In the genomic region with DNA sequence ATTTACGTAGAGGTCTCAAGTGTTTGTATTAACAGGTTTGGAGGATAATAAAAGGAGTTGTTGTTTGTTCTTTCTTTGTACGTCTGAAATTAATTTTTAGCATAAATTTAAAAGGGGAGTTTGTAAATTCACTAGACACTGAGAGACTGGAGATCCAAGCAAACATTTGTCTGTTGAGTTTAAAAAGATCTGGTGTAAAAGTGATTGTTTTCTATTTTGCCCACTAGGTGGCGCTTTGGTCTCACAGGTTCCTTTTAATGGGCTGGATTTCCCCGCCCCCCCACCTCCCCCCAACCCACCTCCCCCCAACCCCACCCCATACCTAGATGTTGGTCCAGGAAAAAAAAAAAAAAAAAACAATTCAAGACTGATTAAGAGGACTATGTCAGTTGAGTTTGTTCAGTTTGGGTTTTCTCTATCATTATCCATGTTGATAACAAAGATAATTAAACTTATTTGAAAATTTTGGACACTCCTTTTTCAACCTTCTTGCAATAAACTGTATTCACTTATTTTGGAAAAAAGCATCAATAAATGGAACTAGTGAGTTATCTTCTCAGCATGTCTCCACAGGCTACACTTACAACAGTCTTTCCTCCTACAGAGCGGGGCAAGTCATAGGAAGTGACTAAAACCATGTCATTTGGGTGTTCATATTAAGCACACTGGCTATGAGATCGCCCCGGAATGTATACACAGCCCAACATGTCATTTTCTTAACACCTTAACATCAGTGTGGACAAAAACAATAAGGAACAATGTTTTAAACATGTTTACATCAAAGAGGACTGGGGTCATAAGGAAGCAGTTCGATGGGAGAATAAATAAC, we compare ENCODE assay signal across 8 cellular contexts.
A peak's percentile ranks its signal among the peaks of the same experiment; 100 is the strongest.
DNase-seq lines count a peak whose midpoint lies in the region; ATAC-seq, FAIRE-seq and TF ChIP-seq lines count a peak whose summit lies in the region.

No MANE protein-coding gene starts in this region.

- no peak for ATAC-seq in aorta (ENCODE audit: low FRiP score)
- no peak for ATAC-seq in GM21528 (IDR thresholded peaks at IDR 0.05; ENCODE audit: low FRiP score, unreplicated experiment)

- intact Hi-C loops in aorta (cut with DNase I) (no loop called here), stomach (cut with DNase I; ENCODE audit: low total_unique reads) (no loop called here)

- H3K36me3 ChIP-seq in small intestine (ENCODE audit: control insufficient read depth in 2 of 2, insufficient read depth in 2 of 2, low read length in 2 of 2) (no peaks in the 10 kb centered on the region), aorta (ENCODE audit: control insufficient read depth in 1 of 2, insufficient read depth in 2 of 2, low read length in 1 of 2) (no peaks in the 10 kb centered on the region), stomach (no peaks in the 10 kb centered on the region)

- FAIRE-seq in small intestine (lab: Jason Lieb, UNC), result no peak

- peak; percentile 63 for DNase-seq in DMS 273 (lab: John Stamatoyannopoulos, UW; ENCODE audit: unreplicated experiment)
- DNase-seq in HS-5 (ENCODE audit: low read depth), result peak; percentile 90
- DNase-seq in RPMI7951 (ENCODE audit: low read depth), result peak; percentile 6
- peak; percentile 59 for DNase-seq in fibroblast of the aortic adventitia (ENCODE audit: low read depth)
- DNase-seq in small intestine, result peak; percentile 9
- no peak for DNase-seq in aorta
- no peak for DNase-seq in stomach

- H3K27ac ChIP-seq in small intestine (ENCODE audit: low read depth in 1 of 2, low read length in 1 of 2) (no peak overlapping the region), aorta (ENCODE audit: low read depth in 1 of 2, low read length in 2 of 2) (no peak overlapping the region), stomach (no peak overlapping the region)

- H3K27me3 ChIP-seq in small intestine (ENCODE audit: control insufficient read depth in 2 of 2, insufficient read depth in 2 of 2, low read length in 2 of 2) (no peaks in the 10 kb centered on the region), aorta (ENCODE audit: control insufficient read depth in 1 of 2, insufficient read depth in 2 of 2, low read length in 1 of 2) (no peaks in the 10 kb centered on the region), stomach (no peaks in the 10 kb centered on the region)

- H3K4me3 ChIP-seq in fibroblast of the aortic adventitia (ENCODE audit: low read depth, low read length) (no peak overlapping the region), small intestine (ENCODE audit: low read depth in 1 of 2, low read length in 2 of 2) (no peak overlapping the region), aorta (ENCODE audit: low read length in 2 of 2) (no peak overlapping the region), stomach (no peak overlapping the region)

- TF ChIP-seq EP300 in stomach (IDR thresholded peaks at IDR 0.05), result no peak

- no peak for TF ChIP-seq POLR2A in stomach (IDR thresholded peaks at IDR 0.05)

- H3K9me3 ChIP-seq in small intestine (ENCODE audit: control insufficient read depth, low read depth) (no peaks in the 10 kb centered on the region), aorta (ENCODE audit: control insufficient read depth, low read length) (no peaks in the 10 kb centered on the region), stomach (no peaks in the 10 kb centered on the region)

- TF ChIP-seq CTCF in fibroblast of the aortic adventitia (IDR thresholded peaks at IDR 0.05; ENCODE audit: insufficient read depth, low read length) (no peak), stomach (IDR thresholded peaks at IDR 0.05) (peak in 2 of 7 experiments; percentile 29 to 63)

- WGBS in small intestine, 3 donors, result 38 to 46% (median 42%) methylated on average over 8 of the region's 8 CpGs
- WGBS in aorta, 2 donors, result 39 to 41% methylated on average over 8 of the region's 8 CpGs
- 35 to 46% (median 41%) methylated on average over 8 of the region's 8 CpGs for WGBS in stomach, 5 donors

- H3K4me1 ChIP-seq in small intestine (ENCODE audit: control insufficient read depth in 2 of 2, insufficient read depth in 1 of 2, low read depth in 1 of 2, low read length in 1 of 2), result no peaks in the 10 kb centered on the region
- peaks cover 0 to 2% of the 10 kb centered on the region in 2 donors for H3K4me1 ChIP-seq in aorta (ENCODE audit: control insufficient read depth in 1 of 2, insufficient read depth in 2 of 2, low read length in 2 of 2)
- peaks cover 0 to 5% (median 0%) of the 10 kb centered on the region in 4 donors for H3K4me1 ChIP-seq in stomach

Comparison
In these comparisons a context has a peak if more than half of its experiments do, and no peak if none do; other contexts are left out.
1. DNase-seq: peak in DMS 273 (single experiment), HS-5 (single experiment), RPMI7951 (single experiment), fibroblast of the aortic adventitia (single experiment) and small intestine (single experiment); none in aorta (0 of 2) and stomach (single experiment).